ENCODE assay signal across 8 cellular contexts in genomic region chr4:185039508-185040273, GRCh38. TPM values are rescaled to one million over a fixed set of nuclear protein-coding genes. Genes with fewer than 3 reads are reported as not detected.
DNase-seq lines count a peak whose midpoint lies in the region; ATAC-seq, FAIRE-seq and TF ChIP-seq lines count a peak whose summit lies in the region.

No MANE protein-coding gene starts in this region.

- intact Hi-C loops in spleen (cut with DNase I; ENCODE audit: low total_unique reads) = loop anchor here (5.0 kb wide), 1 partner anchor 93 kb away; no protein-coding TSS in a partner anchor

- H3K4me3 ChIP-seq in Loucy (ENCODE audit: low read length, poor library complexity, severe bottlenecking) (no peak overlapping the region), astrocyte (ENCODE audit: insufficient read depth, low read depth, low read length) (no peak overlapping the region), hepatocyte (no peak overlapping the region), spleen (peak overlapping the region in 1 of 8 donors; percentile 31)

- H3K36me3 ChIP-seq in Loucy (ENCODE audit: insufficient read depth, low read length) (no peaks in the 10 kb centered on the region), astrocyte (ENCODE audit: insufficient read depth, low read length) (no peaks in the 10 kb centered on the region), hepatocyte (replicated peaks; ENCODE audit: insufficient read depth, low read depth) (no peaks in the 10 kb centered on the region), spleen (no peaks in the 10 kb centered on the region)

- peak; percentile 73 for DNase-seq in DMS53 treated with DMSO at 0.1 percent for 48 hours (lab: John Stamatoyannopoulos, UW; ENCODE audit: unreplicated experiment)
- DNase-seq in SKM-1 (lab: John Stamatoyannopoulos, UW; ENCODE audit: unreplicated experiment) = peak; percentile 61
- peak; percentile 23 for DNase-seq in astrocyte (ENCODE audit: low read depth)
- peak; percentile 72 for DNase-seq in hepatocyte (ENCODE audit: low spot score)
- DNase-seq in spleen = no peak

- 29% methylated on average over 15 of the region's 15 CpGs for WGBS in hepatocyte (ENCODE audit: low lambda C conversion rate, missing lambda C conversion rate)
- 11 to 16% (median 15%) methylated on average over 15 of the region's 15 CpGs for WGBS in spleen, 5 donors

- no peaks in the 10 kb centered on the region for H3K9me2 ChIP-seq in Loucy (replicated peaks; ENCODE audit: low read depth, low read length)
- H3K9me2 ChIP-seq in hepatocyte (replicated peaks; ENCODE audit: insufficient read depth) = no peaks in the 10 kb centered on the region

- ATAC-seq in GM21529 (IDR thresholded peaks at IDR 0.05; ENCODE audit: unreplicated experiment) (peak; percentile 88), HG03108 (IDR thresholded peaks at IDR 0.05; ENCODE audit: unreplicated experiment) (no peak)

- no peak overlapping the region for H3K4me2 ChIP-seq in Loucy (ENCODE audit: low read depth, low read length, poor library complexity, severe bottlenecking)
- H3K4me2 ChIP-seq in astrocyte (ENCODE audit: low read length) = peak overlapping the region; percentile 79
- peak overlapping the region; percentile 70 for H3K4me2 ChIP-seq in hepatocyte

- no peaks in the 10 kb centered on the region for H3K36me3 Mint-ChIP-seq in astrocyte (ENCODE audit: low read depth, unreplicated experiment)

- H4K20me1 ChIP-seq in Loucy (ENCODE audit: insufficient read depth, low read length, poor library complexity, severe bottlenecking) (no peaks in the 10 kb centered on the region), astrocyte (ENCODE audit: insufficient read depth, low read length) (no peaks in the 10 kb centered on the region), hepatocyte (ENCODE audit: insufficient read depth, poor library complexity, severe bottlenecking) (no peaks in the 10 kb centered on the region)

- no peak overlapping the region for H3K27ac Mint-ChIP-seq in astrocyte (ENCODE audit: unreplicated experiment)

- peaks cover 7% of the 10 kb centered on the region for H3K4me1 Mint-ChIP-seq in astrocyte (ENCODE audit: low read depth, unreplicated experiment)

- H3K9ac ChIP-seq in Loucy (ENCODE audit: low read depth, low read length, poor library complexity, severe bottlenecking) = no peak overlapping the region
- peak overlapping the region; percentile 40 for H3K9ac ChIP-seq in astrocyte (ENCODE audit: low read length)

- H3K27me3 Mint-ChIP-seq in astrocyte (ENCODE audit: low read depth, unreplicated experiment) = peaks cover 16% of the 10 kb centered on the region

- H3K9me3 Mint-ChIP-seq in astrocyte (ENCODE audit: unreplicated experiment) = peaks cover 13% of the 10 kb centered on the region

- no peaks in the 10 kb centered on the region for H3F3A ChIP-seq in Loucy (ENCODE audit: low read depth)

- no peak overlapping the region for H3K27ac ChIP-seq in astrocyte (ENCODE audit: low read depth, low read length)
- H3K27ac ChIP-seq in hepatocyte = no peak overlapping the region
- no peak overlapping the region for H3K27ac ChIP-seq in spleen

- H3K4me1 ChIP-seq in Loucy (ENCODE audit: insufficient read depth, low read length, poor library complexity, severe bottlenecking) (no peaks in the 10 kb centered on the region), astrocyte (ENCODE audit: insufficient read depth, low read length) (no peaks in the 10 kb centered on the region), hepatocyte (ENCODE audit: insufficient read depth) (no peaks in the 10 kb centered on the region), spleen (peaks cover 0 to 11% (median 7%) of the 10 kb centered on the region in 6 donors)

- no peak overlapping the region for H2AFZ ChIP-seq in Loucy (ENCODE audit: low read length)
- peak overlapping the region; percentile 65 for H2AFZ ChIP-seq in astrocyte (ENCODE audit: low read depth, low read length)
- peak overlapping the region; percentile 43 for H2AFZ ChIP-seq in hepatocyte

- FAIRE-seq in astrocyte (lab: Jason Lieb, UNC) = peak; percentile 26

- peak; percentile 90 for TF ChIP-seq CTCF in Loucy (conservative IDR thresholded peaks at IDR 0.05; ENCODE audit: low read length)
- peak; percentile 90 for TF ChIP-seq CTCF in astrocyte (IDR thresholded peaks at IDR 0.05; ENCODE audit: insufficient read depth, low read depth, low read length)
- peak; percentile 77 for TF ChIP-seq CTCF in hepatocyte (IDR thresholded peaks at IDR 0.05; ENCODE audit: poor library complexity)
- TF ChIP-seq CTCF in spleen (IDR thresholded peaks at IDR 0.05 in 8 of 11, conservative IDR thresholded peaks at IDR 0.05 in 3 of 11) = peak; percentile 50 to 89 (median 76)

- H3K79me2 ChIP-seq in Loucy (ENCODE audit: insufficient read depth, low read length) = no peaks in the 10 kb centered on the region
- H3K79me2 ChIP-seq in astrocyte (ENCODE audit: insufficient read depth, low read length) = no peaks in the 10 kb centered on the region
- H3K79me2 ChIP-seq in hepatocyte = no peaks in the 10 kb centered on the region

- no peak overlapping the region for H3K4me3 Mint-ChIP-seq in astrocyte (ENCODE audit: unreplicated experiment)

- TF ChIP-seq POLR2A in spleen (IDR thresholded peaks at IDR 0.05) = no peak

- H3K9me3 ChIP-seq in Loucy (ENCODE audit: insufficient read depth, low read depth, low read length) = peaks cover 3% of the 10 kb centered on the region; the same call in 1 of the 2 replicates
- no peaks in the 10 kb centered on the region for H3K9me3 ChIP-seq in astrocyte (ENCODE audit: insufficient read depth, low read depth, low read length)
- H3K9me3 ChIP-seq in hepatocyte (ENCODE audit: low read depth) = no peaks in the 10 kb centered on the region
- no peaks in the 10 kb centered on the region for H3K9me3 ChIP-seq in spleen

- H3K27me3 ChIP-seq in Loucy (ENCODE audit: insufficient read depth, low read length, poor library complexity, severe bottlenecking) = no peaks in the 10 kb centered on the region
- H3K27me3 ChIP-seq in astrocyte (ENCODE audit: insufficient read depth, low read length) = peaks cover 2% of the 10 kb centered on the region
- no peaks in the 10 kb centered on the region for H3K27me3 ChIP-seq in hepatocyte
- peaks cover 0 to 3% (median 0%) of the 10 kb centered on the region in 7 donors for H3K27me3 ChIP-seq in spleen (replicated peaks in 1 of 7)

RNA-seq across cellular contexts. Expression of gene HELT, which starts 21.4 kb away (rescaled TPM):
- total RNA-seq in astrocyte = not detected in 2 replicates
- not detected in 2 replicates for total RNA-seq in hepatocyte
- polyA plus RNA-seq in hepatocyte = not detected in 2 replicates
- total RNA-seq in spleen = not detected
- polyA plus RNA-seq in spleen = under 1 TPM in 2 of 3 donors, not detected in 1; 0.20 to 0.26 TPM
